Comparison of ENCODE assay signal across 14 cellular contexts in genomic region chr16:16027728-16028310, GRCh38.
DNase-seq lines count a peak whose midpoint lies in the region; ATAC-seq and TF ChIP-seq lines count a peak whose summit lies in the region.
"Had no signal": no experiment of that assay in that cellular context is flagged by ENCODE, and none has a peak within 500 bp of the region (broad histone marks: within the 10 kb centered on the region; RNA-seq: fewer than 3 reads in every experiment).

No MANE protein-coding gene starts in this region.

- H3K27me3 ChIP-seq in GM23248 (replicated peaks; ENCODE audit: insufficient read depth) (no peaks in the 10 kb centered on the region), Panc1 (ENCODE audit: control insufficient read depth, insufficient read depth, low read length) (no peaks in the 10 kb centered on the region), hepatocyte (no peaks in the 10 kb centered on the region), prostate gland (replicated peaks; ENCODE audit: insufficient read depth) (no peaks in the 10 kb centered on the region)
- H3K27me3 ChIP-seq: body of pancreas had no signal

- DNase-seq in GM23248 (no peak), Panc1 (ENCODE audit: low read depth, low spot score) (no peak), hepatocyte (ENCODE audit: low spot score) (no peak), prostate gland (ENCODE audit: low spot score) (no peak), CD14-positive monocyte (ENCODE audit: low spot score) (no peak), DMS79 treated with DMSO at 0.1 percent for 48 hours (lab: John Stamatoyannopoulos, UW) (no peak), kidney glomerular epithelial cell (lab: John Stamatoyannopoulos, UW) (no peak), SHP77 (lab: John Stamatoyannopoulos, UW) (no peak)
- DNase-seq: body of pancreas, KG1, NCI-H2081, nucleus accumbens, WERI-Rb-1 had no signal

- no peaks in the 10 kb centered on the region for H3K9me3 Mint-ChIP-seq in CD14-positive monocyte
- H3K9me3 Mint-ChIP-seq: activated T-helper 1 cell treated with anti-CD3 and anti-CD28 coated beads, Interleukin-12 subunit alpha, Interleukin-12 subunit beta, Interleukin-2, Interleukin-4 antibody, amounts not matched to agents 30 ng/mL and 10 ng/mL and 1 ng/mL, durations not matched to agents 14 hours and 24 hours and 36 hours had no signal

- no peak for TF ChIP-seq POLR2A in prostate gland (IDR thresholded peaks at IDR 0.05)

- H3K36me3 Mint-ChIP-seq in CD14-positive monocyte: peaks cover 50 to 64% of the 10 kb centered on the region in 2 donors

- no TSS peak for BruUV-seq in Panc1 (replicated peaks; lab: Mats Ljungman, UMichigan)

- intact Hi-C loops in Panc1 (cut with micrococcal nuclease; ENCODE audit: unreplicated experiment) (no loop called here), prostate gland (cut with DNase I) (no loop called here), CD14-positive monocyte (cut with micrococcal nuclease) (no loop called here)

- POLR2A ChIA-PET in Panc1 (lab: Charles Lee): no interaction called here

- CTCF ChIA-PET in Panc1 (lab: Charles Lee): no interaction called here

- no peak overlapping the region for H3K9ac ChIP-seq in GM23248

- no peak overlapping the region for H2AFZ ChIP-seq in GM23248
- H2AFZ ChIP-seq in hepatocyte: no peak overlapping the region

- no peak overlapping the region for H3K4me3 Mint-ChIP-seq in CD14-positive monocyte
- H3K4me3 Mint-ChIP-seq: activated T-helper 1 cell treated with anti-CD3 and anti-CD28 coated beads, Interleukin-12 subunit alpha, Interleukin-12 subunit beta, Interleukin-2, Interleukin-4 antibody, amounts not matched to agents 30 ng/mL and 10 ng/mL and 1 ng/mL, durations not matched to agents 14 hours and 24 hours and 36 hours had no signal

- H3K27ac ChIP-seq in GM23248 (peak overlapping the region; percentile 97; the same call in 1 of the 2 replicates), Panc1 (ENCODE audit: low read length) (peak overlapping the region; percentile 77), hepatocyte (peak overlapping the region; percentile 43), prostate gland (peak overlapping the region; percentile 8 to 74)
- H3K27ac ChIP-seq: WERI-Rb-1 had no signal

- peaks cover 49% of the 10 kb centered on the region for H3F3A ChIP-seq in GM23248 (ENCODE audit: insufficient read depth)

- H3K4me1 Mint-ChIP-seq in CD14-positive monocyte: peaks cover 10% of the 10 kb centered on the region

- H3K4me2 ChIP-seq in GM23248 (ENCODE audit: unreplicated experiment) (no peak overlapping the region), hepatocyte (peak overlapping the region; percentile 65)

- TF ChIP-seq CTCF in Panc1 (IDR thresholded peaks at IDR 0.05) (no peak), hepatocyte (IDR thresholded peaks at IDR 0.05; ENCODE audit: poor library complexity) (no peak), prostate gland (IDR thresholded peaks at IDR 0.05) (no peak), CD14-positive monocyte (IDR thresholded peaks at IDR 0.05) (no peak)

- H3K36me3 ChIP-seq in GM23248 (ENCODE audit: low read depth) (peaks cover 4% of the 10 kb centered on the region; the same call in 1 of the 2 replicates), Panc1 (ENCODE audit: control insufficient read depth, insufficient read depth, low read length) (peaks cover 6% of the 10 kb centered on the region), hepatocyte (replicated peaks; ENCODE audit: insufficient read depth, low read depth) (no peaks in the 10 kb centered on the region), prostate gland (no peaks in the 10 kb centered on the region)
- H3K36me3 ChIP-seq: WERI-Rb-1 had no signal

- H3K9me2 ChIP-seq in GM23248 (ENCODE audit: insufficient read depth) (no peaks in the 10 kb centered on the region), hepatocyte (replicated peaks; ENCODE audit: insufficient read depth) (no peaks in the 10 kb centered on the region)

- in situ Hi-C loops in GM23248 (cut with MboI) (no loop called here), Panc1 (cut with HindIII; ENCODE audit: low pct_unique_long_range_greater_than_20kb, low sequenced_read_pairs) (no loop called here)

- H3K4me3 ChIP-seq in GM23248: no peak overlapping the region
- no peak overlapping the region for H3K4me3 ChIP-seq in Panc1 (ENCODE audit: low read depth in 2 of 2, low read length in 2 of 2)
- H3K4me3 ChIP-seq in hepatocyte: no peak overlapping the region
- H3K4me3 ChIP-seq in prostate gland: no peak overlapping the region
- H3K4me3 ChIP-seq: body of pancreas had no signal

- H4K20me1 ChIP-seq in GM23248 (ENCODE audit: insufficient read depth): no peaks in the 10 kb centered on the region
- H4K20me1 ChIP-seq in hepatocyte (ENCODE audit: insufficient read depth, poor library complexity, severe bottlenecking): no peaks in the 10 kb centered on the region

- peaks cover 74% of the 10 kb centered on the region for H3K79me2 ChIP-seq in GM23248 (ENCODE audit: insufficient read depth)
- H3K79me2 ChIP-seq in hepatocyte: no peaks in the 10 kb centered on the region

- no peaks in the 10 kb centered on the region for H3K27me3 Mint-ChIP-seq in CD14-positive monocyte (ENCODE audit: low read depth in 3 of 3)

- H3K27ac Mint-ChIP-seq in CD14-positive monocyte: no peak overlapping the region
- H3K27ac Mint-ChIP-seq: activated T-helper 1 cell treated with anti-CD3 and anti-CD28 coated beads, Interleukin-12 subunit alpha, Interleukin-12 subunit beta, Interleukin-2, Interleukin-4 antibody, amounts not matched to agents 30 ng/mL and 10 ng/mL and 1 ng/mL, durations not matched to agents 14 hours and 24 hours and 36 hours had no signal

- ATAC-seq in Panc1: no peak
- ATAC-seq: body of pancreas had no signal

- WGBS in GM23248 (ENCODE audit: low coverage in 1 of 2, low lambda C conversion rate in 2 of 2, missing lambda C conversion rate in 2 of 2), 2 experiments: 84 to 85% methylated on average over 11 of the region's 11 CpGs
- 67% methylated on average over 11 of the region's 11 CpGs for WGBS in hepatocyte (ENCODE audit: low lambda C conversion rate, missing lambda C conversion rate)
- 71% methylated on average over 11 of the region's 11 CpGs for WGBS in prostate gland

- H3K9me3 ChIP-seq in GM23248 (ENCODE audit: low read depth): no peaks in the 10 kb centered on the region
- H3K9me3 ChIP-seq in Panc1 (ENCODE audit: control insufficient read depth, insufficient read depth, low read depth, low read length): no peaks in the 10 kb centered on the region
- no peaks in the 10 kb centered on the region for H3K9me3 ChIP-seq in hepatocyte (ENCODE audit: low read depth)
- no peaks in the 10 kb centered on the region for H3K9me3 ChIP-seq in prostate gland
- H3K9me3 ChIP-seq: body of pancreas had no signal

- H3K4me1 ChIP-seq in GM23248 (ENCODE audit: insufficient read depth) (peaks cover 41% of the 10 kb centered on the region), Panc1 (ENCODE audit: control insufficient read depth, insufficient read depth, low read length) (peaks cover 59% of the 10 kb centered on the region), hepatocyte (ENCODE audit: insufficient read depth) (peaks cover 2% of the 10 kb centered on the region), prostate gland (replicated peaks) (peaks cover 18% of the 10 kb centered on the region)

Comparison
In these comparisons a context has a peak if more than half of its experiments do, and no peak if none do; other contexts are left out.
1. H3K27ac ChIP-seq: peak in every context shown above with its lines; median percentile 97 in GM23248; 77 in Panc1; 43 in hepatocyte; 41 in prostate gland.